Comparison of ENCODE assay signal across 10 cellular contexts in the genomic region with DNA sequence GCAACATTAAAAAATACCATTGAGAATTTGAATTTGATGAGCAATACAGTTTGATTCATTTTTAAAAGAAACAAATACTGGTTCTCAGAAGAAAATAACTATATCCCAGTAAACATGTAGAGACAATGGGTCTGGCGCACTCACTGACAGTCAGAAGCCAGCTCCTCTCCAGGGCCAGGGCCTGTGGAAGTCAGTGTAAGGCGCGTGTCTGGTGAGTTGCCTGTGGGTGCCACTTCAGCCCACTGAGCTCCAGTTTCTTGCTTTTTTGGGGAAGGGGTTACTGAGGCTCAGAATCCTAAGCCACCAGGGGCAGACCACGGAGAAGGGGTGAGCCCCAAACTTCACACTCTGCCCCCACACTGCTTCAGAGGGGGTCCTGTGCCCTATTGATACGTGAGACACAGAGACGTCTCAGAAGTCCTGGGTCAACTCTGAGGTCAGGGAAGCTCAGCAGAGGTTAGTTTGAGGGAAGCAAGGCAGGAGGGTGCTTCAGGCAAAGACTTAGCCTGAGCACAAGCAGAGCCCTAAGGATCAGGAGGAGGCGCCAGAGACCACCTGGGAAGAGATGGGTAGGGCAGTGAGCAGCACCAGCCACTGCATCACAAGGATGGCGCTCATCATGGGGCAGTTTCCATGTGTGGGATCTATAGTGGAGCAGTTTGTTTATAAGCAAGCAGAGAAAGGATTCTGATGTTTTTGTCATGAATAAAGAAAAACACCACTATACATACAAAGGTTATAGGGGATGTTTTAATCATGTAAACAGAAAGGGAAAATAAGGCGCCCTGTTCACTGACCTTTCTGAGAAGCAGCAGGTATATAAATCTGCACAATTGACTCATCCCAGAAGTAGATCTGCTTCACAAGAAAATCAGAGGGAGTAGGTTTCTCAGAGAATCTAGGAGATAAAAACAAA.
A peak's percentile ranks its signal among the peaks of the same experiment; 100 is the strongest.
DNase-seq lines count a peak whose midpoint lies in the region; ATAC-seq and TF ChIP-seq lines count a peak whose summit lies in the region.
"Had no signal": no experiment of that assay in that cellular context is flagged by ENCODE, and none has a peak within 500 bp of the region (broad histone marks: within the 10 kb centered on the region; RNA-seq: fewer than 3 reads in every experiment).

No MANE protein-coding gene starts in this region.

- H3K36me3 Mint-ChIP-seq in activated B cell treated with CpG ODN at 0.5 μM for 24 hours (ENCODE audit: low read depth) (no peaks in the 10 kb centered on the region), neural crest cell (ENCODE audit: low read depth) (no peaks in the 10 kb centered on the region)

- DNase-seq in DMS53 (lab: John Stamatoyannopoulos, UW) (peak; percentile 21), DMS53 treated with DMSO at 0.1 percent for 48 hours (lab: John Stamatoyannopoulos, UW; ENCODE audit: unreplicated experiment) (no peak), HFF-Myc (ENCODE audit: extremely low read depth, low read depth) (no peak), activated B cell treated with CpG ODN at 0.5 μM for 24 hours (no peak), neural crest cell (ENCODE audit: low read depth, low spot score) (no peak), mesenteric fat pad (ENCODE audit: low spot score) (no peak), spleen (no peak)
- no peak for DNase-seq in activated CD4-positive, alpha-beta T cell treated with anti-CD3 and anti-CD28 coated beads for 1 hour
- DNase-seq: PC-9 had no signal

- no peak for TF ChIP-seq POLR2A in spleen (IDR thresholded peaks at IDR 0.05)

- POLR2A ChIA-PET in activated B cell treated with CpG ODN at 0.5 μM for 24 hours (lab: Charles Lee): no interaction called here

- H3K27ac Mint-ChIP-seq in activated B cell treated with CpG ODN at 0.5 μM for 24 hours (no peak overlapping the region), neural crest cell (ENCODE audit: unreplicated experiment) (no peak overlapping the region)

- intact Hi-C loops in activated B cell treated with CpG ODN at 0.5 μM for 24 hours (cut with micrococcal nuclease): loop anchor here (1.0 kb wide), 3 partner anchors 86 to 258 kb away; no protein-coding TSS in a partner anchor
- intact Hi-C loops in spleen (cut with DNase I; ENCODE audit: low total_unique reads): no loop called here

- WGBS in spleen, 5 donors: 83 to 93% (median 89%) methylated on average over 9 of the region's 9 CpGs

- H3K9me3 Mint-ChIP-seq in activated B cell treated with CpG ODN at 0.5 μM for 24 hours (no peaks in the 10 kb centered on the region), neural crest cell (no peaks in the 10 kb centered on the region)

- H3K27me3 ChIP-seq in spleen (replicated peaks in 1 of 7): no peaks in the 10 kb centered on the region

- H3K9me3 ChIP-seq in spleen: no peaks in the 10 kb centered on the region
- H3K9me3 ChIP-seq: prostate gland had no signal

- ATAC-seq in activated B cell treated with CpG ODN at 0.5 μM for 24 hours (ENCODE audit: low read depth): peak; percentile 40

- CTCF ChIA-PET in activated B cell treated with CpG ODN at 0.5 μM for 24 hours (lab: Charles Lee): interaction anchor here (0.8 to 2.4 kb wide), 3 partner anchors 85 to 258 kb away, joined by 3 to 12 read pairs (median 3); no protein-coding TSS in a partner anchor

- H3K4me1 ChIP-seq in spleen: no peaks in the 10 kb centered on the region
- H3K4me1 ChIP-seq: prostate gland had no signal

- H3K4me1 Mint-ChIP-seq in activated B cell treated with CpG ODN at 0.5 μM for 24 hours (no peaks in the 10 kb centered on the region), neural crest cell (peaks cover 16% of the 10 kb centered on the region)

- no peak overlapping the region for H3K27ac ChIP-seq in spleen
- H3K27ac ChIP-seq: PC-9, prostate gland had no signal

- TF ChIP-seq CTCF in HFF-Myc (IDR thresholded peaks at IDR 0.05; ENCODE audit: low read depth, low read length, missing control alignments): peak; percentile 46
- no peak for TF ChIP-seq CTCF in activated B cell treated with CpG ODN at 0.5 μM for 24 hours (IDR thresholded peaks at IDR 0.05)
- peak; percentile 32 for TF ChIP-seq CTCF in neural crest cell (conservative IDR thresholded peaks at IDR 0.05)
- TF ChIP-seq CTCF in spleen (IDR thresholded peaks at IDR 0.05 in 8 of 11, conservative IDR thresholded peaks at IDR 0.05 in 3 of 11): peak in 3 of 11 experiments; percentile 13 to 21 (median 15)

- H3K4me3 Mint-ChIP-seq in activated B cell treated with CpG ODN at 0.5 μM for 24 hours (no peak overlapping the region), neural crest cell (no peak overlapping the region)

- H3K27me3 Mint-ChIP-seq in activated B cell treated with CpG ODN at 0.5 μM for 24 hours: no peaks in the 10 kb centered on the region
- no peaks in the 10 kb centered on the region for H3K27me3 Mint-ChIP-seq in neural crest cell (ENCODE audit: low read depth)

- H3K4me3 ChIP-seq in HFF-Myc (replicated peaks; ENCODE audit: low read depth, low read length) (no peak overlapping the region), spleen (no peak overlapping the region)
- H3K4me3 ChIP-seq: PC-9, prostate gland had no signal

- H3K36me3 ChIP-seq in spleen: no peaks in the 10 kb centered on the region
- H3K36me3 ChIP-seq: prostate gland had no signal
